Comparison of ENCODE assay signal across 9 cellular contexts in genomic region chr17:77186141-77186604, GRCh38. TPM values are rescaled to one million over a fixed set of nuclear protein-coding genes. Genes with fewer than 3 reads are reported as not detected.
A peak's percentile ranks its signal among the peaks of the same experiment; 100 is the strongest.
DNase-seq lines count a peak whose midpoint lies in the region; ATAC-seq and TF ChIP-seq lines count a peak whose summit lies in the region.
"Had no signal": no experiment of that assay in that cellular context is flagged by ENCODE, and none has a peak within 500 bp of the region (broad histone marks: within the 10 kb centered on the region; RNA-seq: fewer than 3 reads in every experiment).

No MANE protein-coding gene starts in this region.

- no peaks in the 10 kb centered on the region for H3K27me3 ChIP-seq in BLaER1
- H3K27me3 ChIP-seq: foreskin keratinocyte had no signal

- 0 out of 2 replicates have a peak, but pooled peaks cover under 1% of the 10 kb centered on the region for H3K9me3 ChIP-seq in BLaER1
- H3K9me3 ChIP-seq in KOPT-K1 (ENCODE audit: insufficient read depth, low read length, poor library complexity, severe bottlenecking), result no peaks in the 10 kb centered on the region

- no peak overlapping the region for H3K27ac ChIP-seq in BLaER1
- H3K27ac ChIP-seq in KOPT-K1 (ENCODE audit: low read depth, low read length, poor library complexity, severe bottlenecking), result peak overlapping the region; percentile 55
- H3K27ac ChIP-seq: foreskin keratinocyte had no signal

- H3K9me3 Mint-ChIP-seq in natural killer cell, result no peaks in the 10 kb centered on the region
- peaks cover under 1% of the 10 kb centered on the region for H3K9me3 Mint-ChIP-seq in glutamatergic neuron (ENCODE audit: unreplicated experiment)

- peaks cover 79% of the 10 kb centered on the region for H4K20me1 ChIP-seq in BLaER1

- H3K9ac ChIP-seq in BLaER1, result no peak overlapping the region; the same call in 1 of the 2 replicates

- H3K4me3 Mint-ChIP-seq in natural killer cell, result no peak overlapping the region
- no peak overlapping the region for H3K4me3 Mint-ChIP-seq in glutamatergic neuron (ENCODE audit: unreplicated experiment)

- H3K4me1 Mint-ChIP-seq in natural killer cell (peaks cover 43 to 55% of the 10 kb centered on the region in 2 donors), glutamatergic neuron (ENCODE audit: low read depth, unreplicated experiment) (peaks cover 15% of the 10 kb centered on the region)

- no peak overlapping the region for H3K4me3 ChIP-seq in BLaER1

- H3K36me3 Mint-ChIP-seq in natural killer cell (peaks cover 9% of the 10 kb centered on the region), glutamatergic neuron (ENCODE audit: unreplicated experiment) (no peaks in the 10 kb centered on the region)

- peak; percentile 15 for DNase-seq in activated naive CD4-positive, alpha-beta T cell treated with anti-CD3 and anti-CD28 coated beads, Interleukin-2, amount 50 U/mL, for 16 hours
- DNase-seq in natural killer cell, result peak; percentile 28
- no peak for DNase-seq in NCI-H2171 (lab: John Stamatoyannopoulos, UW)
- DNase-seq in GM20000 (ENCODE audit: low spot score), result no peak
- DNase-seq in glutamatergic neuron, result no peak
- DNase-seq: foreskin keratinocyte had no signal

- intact Hi-C loops in natural killer cell (cut with micrococcal nuclease), result no loop called here

- H3K27ac Mint-ChIP-seq in natural killer cell, result no peak overlapping the region
- no peak overlapping the region for H3K27ac Mint-ChIP-seq in glutamatergic neuron (ENCODE audit: unreplicated experiment)

- ATAC-seq in natural killer cell (peak; percentile 55 to 72 (median 65)), HG03135 (IDR thresholded peaks at IDR 0.05; ENCODE audit: unreplicated experiment) (no peak)
- ATAC-seq: foreskin keratinocyte had no signal

- TF ChIP-seq CTCF in natural killer cell (IDR thresholded peaks at IDR 0.05) (no peak), GM20000 (IDR thresholded peaks at IDR 0.05; ENCODE audit: extremely low read depth, missing control alignments) (no peak), glutamatergic neuron (IDR thresholded peaks at IDR 0.05; ENCODE audit: partially characterized antibody, unreplicated experiment) (no peak)

- peaks cover 8% of the 10 kb centered on the region for H3K36me3 ChIP-seq in BLaER1
- peaks cover 2% of the 10 kb centered on the region; the same call in 1 of the 2 replicates for H3K36me3 ChIP-seq in KOPT-K1 (ENCODE audit: insufficient read depth, low read length)

- peaks cover 64% of the 10 kb centered on the region for H3K4me1 ChIP-seq in BLaER1
- H3K4me1 ChIP-seq: foreskin keratinocyte had no signal

- H3K4me2 ChIP-seq in BLaER1, result peak overlapping the region; percentile 74

- H3K27me3 Mint-ChIP-seq in natural killer cell (ENCODE audit: low read depth in 2 of 2) (no peaks in the 10 kb centered on the region), glutamatergic neuron (ENCODE audit: unreplicated experiment) (peaks cover 2% of the 10 kb centered on the region)

RNA-seq across cellular contexts. Expression of gene SEC14L1, which starts 45.4 kb away (rescaled TPM):
- total RNA-seq in natural killer cell, result 100 to 1,000 TPM; 129 to 160 (median 129) TPM
- total RNA-seq in glutamatergic neuron (ENCODE audit: unreplicated experiment), result 104 TPM

Comparison
In these comparisons a context has a peak if more than half of its experiments do, and no peak if none do; other contexts are left out.
1. DNase-seq: peak in activated naive CD4-positive, alpha-beta T cell treated with anti-CD3 and anti-CD28 coated beads, Interleukin-2, amount 50 U/mL, for 16 hours (single experiment) and natural killer cell (single experiment); none in NCI-H2171 (single experiment), GM20000 (single experiment) and glutamatergic neuron (single experiment).